13 cellular contexts compared by ENCODE assay signal in the genomic region with DNA sequence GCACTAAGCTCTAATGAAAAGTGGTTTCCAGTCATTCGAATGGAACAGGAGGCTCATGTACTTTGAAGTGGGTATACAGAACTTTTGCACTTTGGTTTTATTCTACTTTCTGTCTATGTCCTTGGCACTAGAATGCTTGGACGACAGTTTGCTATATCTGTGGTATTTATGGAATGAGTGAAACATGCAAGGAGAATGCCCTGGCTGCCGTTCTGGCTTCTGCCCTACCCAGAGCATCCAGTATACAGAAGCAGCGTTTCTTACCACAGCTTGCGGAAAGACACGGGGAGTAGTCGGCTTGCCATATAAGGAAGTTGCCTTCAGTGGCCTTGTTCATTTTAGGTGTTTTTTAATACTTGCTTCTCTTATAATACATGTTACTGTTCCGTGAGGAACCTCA.
DNase-seq lines count a peak whose midpoint lies in the region; ATAC-seq and TF ChIP-seq lines count a peak whose summit lies in the region.
"Had no signal": no experiment of that assay in that cellular context is flagged by ENCODE, and none has a peak within 500 bp of the region (broad histone marks: within the 10 kb centered on the region; RNA-seq: fewer than 3 reads in every experiment).

No MANE protein-coding gene starts in this region.

- H3K27ac Mint-ChIP-seq in mesothelial cell of epicardium = peak overlapping the region; percentile 70
- no peak overlapping the region for H3K27ac Mint-ChIP-seq in CD4-positive, alpha-beta T cell
- H3K27ac Mint-ChIP-seq: activated naive CD8-positive, alpha-beta T cell; CD8-positive, alpha-beta T cell had no signal

- CTCF ChIA-PET in PC-3 (lab: Charles Lee) = no interaction called here
- CTCF ChIA-PET in CD4-positive, alpha-beta T cell (lab: Charles Lee) = interaction anchor here (1.0 kb wide), 1 partner anchor 11 kb away, joined by 7 read pairs; no protein-coding TSS in a partner anchor

- no peaks in the 10 kb centered on the region for H3K9me2 ChIP-seq in PC-3 (replicated peaks; ENCODE audit: low read length)

- H3K27me3 ChIP-seq in PC-3 (ENCODE audit: low read length) = no peaks in the 10 kb centered on the region
- H3K27me3 ChIP-seq in CD4-positive, alpha-beta T cell (ENCODE audit: control insufficient read depth, insufficient read depth, low read length) = no peaks in the 10 kb centered on the region

- no peaks in the 10 kb centered on the region for H3F3A ChIP-seq in PC-3 (ENCODE audit: low read length, unreplicated experiment)

- peaks cover 15% of the 10 kb centered on the region for H3K4me1 Mint-ChIP-seq in mesothelial cell of epicardium
- peaks cover 38% of the 10 kb centered on the region for H3K4me1 Mint-ChIP-seq in CD4-positive, alpha-beta T cell (ENCODE audit: low read depth)

- BruUV-seq in PC-3 (replicated peaks; lab: Mats Ljungman, UMichigan) = no TSS peak

- H2AFZ ChIP-seq in PC-3 (ENCODE audit: low read length) = no peak overlapping the region
- H2AFZ ChIP-seq: PC-9 had no signal

- no peak overlapping the region for H3K9ac ChIP-seq in PC-3 (ENCODE audit: low read length)

- POLR2A ChIA-PET in PC-3 (lab: Charles Lee; ENCODE audit: unreplicated experiment) = no interaction called here
- POLR2A ChIA-PET in CD4-positive, alpha-beta T cell (lab: Charles Lee) = no interaction called here

- ATAC-seq in PC-3 (peak; percentile 46), left colon (no peak), HG03378 (IDR thresholded peaks at IDR 0.05; ENCODE audit: unreplicated experiment) (no peak), GM19467 (IDR thresholded peaks at IDR 0.05; ENCODE audit: unreplicated experiment) (no peak)
- ATAC-seq in CD4-positive, alpha-beta T cell (ENCODE audit: poor library complexity) = no peak
- ATAC-seq: CD8-positive, alpha-beta T cell had no signal

- H3K27me3 Mint-ChIP-seq in mesothelial cell of epicardium (ENCODE audit: low read depth) = no peaks in the 10 kb centered on the region
- no peaks in the 10 kb centered on the region for H3K27me3 Mint-ChIP-seq in CD4-positive, alpha-beta T cell
- H3K27me3 Mint-ChIP-seq: activated naive CD8-positive, alpha-beta T cell had no signal

- H3K36me3 ChIP-seq in PC-3 (ENCODE audit: low read depth, low read length) = no peaks in the 10 kb centered on the region; the same call in 1 of the 2 replicates

- intact Hi-C loops in PC-3 (cut with micrococcal nuclease) = no loop called here
- intact Hi-C loops in CD4-positive, alpha-beta T cell (cut with DNase I, micrococcal nuclease) = no loop called here
- intact Hi-C loops in left colon (cut with DNase I, micrococcal nuclease) = no loop called here

- H3K79me2 ChIP-seq in PC-3 (ENCODE audit: low read length) = peaks cover 59% of the 10 kb centered on the region

- DNase-seq in AG10803 (ENCODE audit: low read depth) (peak; percentile 91), PC-3 (peak; percentile 56), epithelial cell of proximal tubule (ENCODE audit: low read depth) (peak; percentile 76), mesothelial cell of epicardium (ENCODE audit: low spot score in 2 of 2, unreplicated experiment in 2 of 2) (no peak), left colon (no peak)
- no peak for DNase-seq in CD4-positive, alpha-beta T cell
- DNase-seq: activated CD4-positive, CD25-positive, alpha-beta regulatory T cell treated with anti-CD3 and anti-CD28 coated beads, Interleukin-2, amount 50 U/mL, for 72 hours; CD8-positive, alpha-beta T cell; NCI-H187 had no signal

- H3K4me3 ChIP-seq in AG10803 (ENCODE audit: low read length) = no peak overlapping the region
- no peak overlapping the region for H3K4me3 ChIP-seq in PC-3 (ENCODE audit: low read length)
- H3K4me3 ChIP-seq in epithelial cell of proximal tubule (ENCODE audit: low read depth, low read length) = no peak overlapping the region
- H3K4me3 ChIP-seq: PC-9 had no signal

- no peak overlapping the region for H3K4me2 ChIP-seq in PC-3 (ENCODE audit: low read length)
- H3K4me2 ChIP-seq: PC-9 had no signal

- H3K9me3 ChIP-seq in PC-3 (ENCODE audit: low read length) = no peaks in the 10 kb centered on the region
- H3K9me3 ChIP-seq in CD4-positive, alpha-beta T cell (ENCODE audit: control insufficient read depth, low read length) = no peaks in the 10 kb centered on the region

- TF ChIP-seq CTCF in AG10803 (conservative IDR thresholded peaks at IDR 0.05; ENCODE audit: low read length) (no peak), PC-3 (conservative IDR thresholded peaks at IDR 0.05; ENCODE audit: low read depth, low read length) (no peak), epithelial cell of proximal tubule (conservative IDR thresholded peaks at IDR 0.05; ENCODE audit: low read depth, low read length) (no peak), mesothelial cell of epicardium (IDR thresholded peaks at IDR 0.05; ENCODE audit: unreplicated experiment) (no peak)
- TF ChIP-seq CTCF in CD4-positive, alpha-beta T cell (IDR thresholded peaks at IDR 0.05) = no peak

- H3K9me3 Mint-ChIP-seq in mesothelial cell of epicardium = peaks cover 9% of the 10 kb centered on the region
- no peaks in the 10 kb centered on the region for H3K9me3 Mint-ChIP-seq in CD4-positive, alpha-beta T cell
- H3K9me3 Mint-ChIP-seq: CD8-positive, alpha-beta T cell had no signal

- peaks cover 28% of the 10 kb centered on the region for H3K4me1 ChIP-seq in PC-3 (ENCODE audit: insufficient read depth, low read length)

- H3K4me3 Mint-ChIP-seq in mesothelial cell of epicardium = no peak overlapping the region
- H3K4me3 Mint-ChIP-seq in CD4-positive, alpha-beta T cell = no peak overlapping the region
- H3K4me3 Mint-ChIP-seq: activated naive CD8-positive, alpha-beta T cell; CD8-positive, alpha-beta T cell had no signal

- peaks cover 2% of the 10 kb centered on the region for H3K36me3 Mint-ChIP-seq in mesothelial cell of epicardium
- peaks cover 8% of the 10 kb centered on the region for H3K36me3 Mint-ChIP-seq in CD4-positive, alpha-beta T cell (ENCODE audit: low read depth)
- H3K36me3 Mint-ChIP-seq: activated naive CD8-positive, alpha-beta T cell had no signal

- peaks cover 7% of the 10 kb centered on the region; the same call in 1 of the 2 replicates for H4K20me1 ChIP-seq in PC-3 (ENCODE audit: low read length)

- H3K27ac ChIP-seq in PC-3 (ENCODE audit: low read length) = no peak overlapping the region
- no peak overlapping the region for H3K27ac ChIP-seq in CD4-positive, alpha-beta T cell (ENCODE audit: low read depth, low read length)
- H3K27ac ChIP-seq: PC-9 had no signal

Comparison
In these comparisons a context has a peak if more than half of its experiments do, and no peak if none do; other contexts are left out.
1. DNase-seq: peak in AG10803 (single experiment), PC-3 (single experiment) and epithelial cell of proximal tubule (single experiment); none in mesothelial cell of epicardium (0 of 2), CD4-positive, alpha-beta T cell (0 of 10) and left colon (0 of 2).